ENCODE assay signal across 2 cellular contexts in the genomic region with DNA sequence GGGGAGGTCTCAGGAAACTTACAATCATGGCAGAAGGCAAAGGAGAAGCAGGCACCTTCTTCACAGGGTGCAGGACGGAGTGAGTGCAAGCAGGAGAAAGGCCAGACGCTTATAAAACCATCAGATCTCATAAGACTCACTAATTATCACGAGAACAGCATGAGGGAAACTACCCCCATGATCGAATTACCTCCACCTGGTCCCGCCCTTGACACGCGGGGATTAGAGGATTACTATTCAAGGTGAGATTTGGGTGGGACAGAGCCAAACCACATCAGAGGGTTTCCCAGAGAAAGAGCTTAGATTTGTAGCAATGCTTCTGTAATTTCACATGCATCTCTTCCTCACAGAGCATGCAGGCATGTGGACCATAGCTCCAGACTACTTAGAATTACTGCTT.
TF ChIP-seq lines count a peak whose summit lies in the region.

No MANE protein-coding gene starts in this region.

TF ChIP-seq in GM23338, 12 proteins besides CTCF, POLR2A, EP300 and RAD21 (continued from another document):
- TF ChIP-seq, protein P1, sequence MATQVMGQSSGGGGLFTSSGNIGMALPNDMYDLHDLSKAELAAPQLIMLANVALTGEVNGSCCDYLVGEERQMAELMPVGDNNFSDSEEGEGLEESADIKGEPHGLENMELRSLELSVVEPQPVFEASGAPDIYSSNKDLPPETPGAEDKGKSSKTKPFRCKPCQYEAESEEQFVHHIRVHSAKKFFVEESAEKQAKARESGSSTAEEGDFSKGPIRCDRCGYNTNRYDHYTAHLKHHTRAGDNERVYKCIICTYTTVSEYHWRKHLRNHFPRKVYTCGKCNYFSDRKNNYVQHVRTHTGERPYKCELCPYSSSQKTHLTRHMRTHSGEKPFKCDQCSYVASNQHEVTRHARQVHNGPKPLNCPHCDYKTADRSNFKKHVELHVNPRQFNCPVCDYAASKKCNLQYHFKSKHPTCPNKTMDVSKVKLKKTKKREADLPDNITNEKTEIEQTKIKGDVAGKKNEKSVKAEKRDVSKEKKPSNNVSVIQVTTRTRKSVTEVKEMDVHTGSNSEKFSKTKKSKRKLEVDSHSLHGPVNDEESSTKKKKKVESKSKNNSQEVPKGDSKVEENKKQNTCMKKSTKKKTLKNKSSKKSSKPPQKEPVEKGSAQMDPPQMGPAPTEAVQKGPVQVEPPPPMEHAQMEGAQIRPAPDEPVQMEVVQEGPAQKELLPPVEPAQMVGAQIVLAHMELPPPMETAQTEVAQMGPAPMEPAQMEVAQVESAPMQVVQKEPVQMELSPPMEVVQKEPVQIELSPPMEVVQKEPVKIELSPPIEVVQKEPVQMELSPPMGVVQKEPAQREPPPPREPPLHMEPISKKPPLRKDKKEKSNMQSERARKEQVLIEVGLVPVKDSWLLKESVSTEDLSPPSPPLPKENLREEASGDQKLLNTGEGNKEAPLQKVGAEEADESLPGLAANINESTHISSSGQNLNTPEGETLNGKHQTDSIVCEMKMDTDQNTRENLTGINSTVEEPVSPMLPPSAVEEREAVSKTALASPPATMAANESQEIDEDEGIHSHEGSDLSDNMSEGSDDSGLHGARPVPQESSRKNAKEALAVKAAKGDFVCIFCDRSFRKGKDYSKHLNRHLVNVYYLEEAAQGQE (IDR thresholded peaks at IDR 0.05; ENCODE audit: unreplicated experiment): no peak
- TF ChIP-seq, protein P2, sequence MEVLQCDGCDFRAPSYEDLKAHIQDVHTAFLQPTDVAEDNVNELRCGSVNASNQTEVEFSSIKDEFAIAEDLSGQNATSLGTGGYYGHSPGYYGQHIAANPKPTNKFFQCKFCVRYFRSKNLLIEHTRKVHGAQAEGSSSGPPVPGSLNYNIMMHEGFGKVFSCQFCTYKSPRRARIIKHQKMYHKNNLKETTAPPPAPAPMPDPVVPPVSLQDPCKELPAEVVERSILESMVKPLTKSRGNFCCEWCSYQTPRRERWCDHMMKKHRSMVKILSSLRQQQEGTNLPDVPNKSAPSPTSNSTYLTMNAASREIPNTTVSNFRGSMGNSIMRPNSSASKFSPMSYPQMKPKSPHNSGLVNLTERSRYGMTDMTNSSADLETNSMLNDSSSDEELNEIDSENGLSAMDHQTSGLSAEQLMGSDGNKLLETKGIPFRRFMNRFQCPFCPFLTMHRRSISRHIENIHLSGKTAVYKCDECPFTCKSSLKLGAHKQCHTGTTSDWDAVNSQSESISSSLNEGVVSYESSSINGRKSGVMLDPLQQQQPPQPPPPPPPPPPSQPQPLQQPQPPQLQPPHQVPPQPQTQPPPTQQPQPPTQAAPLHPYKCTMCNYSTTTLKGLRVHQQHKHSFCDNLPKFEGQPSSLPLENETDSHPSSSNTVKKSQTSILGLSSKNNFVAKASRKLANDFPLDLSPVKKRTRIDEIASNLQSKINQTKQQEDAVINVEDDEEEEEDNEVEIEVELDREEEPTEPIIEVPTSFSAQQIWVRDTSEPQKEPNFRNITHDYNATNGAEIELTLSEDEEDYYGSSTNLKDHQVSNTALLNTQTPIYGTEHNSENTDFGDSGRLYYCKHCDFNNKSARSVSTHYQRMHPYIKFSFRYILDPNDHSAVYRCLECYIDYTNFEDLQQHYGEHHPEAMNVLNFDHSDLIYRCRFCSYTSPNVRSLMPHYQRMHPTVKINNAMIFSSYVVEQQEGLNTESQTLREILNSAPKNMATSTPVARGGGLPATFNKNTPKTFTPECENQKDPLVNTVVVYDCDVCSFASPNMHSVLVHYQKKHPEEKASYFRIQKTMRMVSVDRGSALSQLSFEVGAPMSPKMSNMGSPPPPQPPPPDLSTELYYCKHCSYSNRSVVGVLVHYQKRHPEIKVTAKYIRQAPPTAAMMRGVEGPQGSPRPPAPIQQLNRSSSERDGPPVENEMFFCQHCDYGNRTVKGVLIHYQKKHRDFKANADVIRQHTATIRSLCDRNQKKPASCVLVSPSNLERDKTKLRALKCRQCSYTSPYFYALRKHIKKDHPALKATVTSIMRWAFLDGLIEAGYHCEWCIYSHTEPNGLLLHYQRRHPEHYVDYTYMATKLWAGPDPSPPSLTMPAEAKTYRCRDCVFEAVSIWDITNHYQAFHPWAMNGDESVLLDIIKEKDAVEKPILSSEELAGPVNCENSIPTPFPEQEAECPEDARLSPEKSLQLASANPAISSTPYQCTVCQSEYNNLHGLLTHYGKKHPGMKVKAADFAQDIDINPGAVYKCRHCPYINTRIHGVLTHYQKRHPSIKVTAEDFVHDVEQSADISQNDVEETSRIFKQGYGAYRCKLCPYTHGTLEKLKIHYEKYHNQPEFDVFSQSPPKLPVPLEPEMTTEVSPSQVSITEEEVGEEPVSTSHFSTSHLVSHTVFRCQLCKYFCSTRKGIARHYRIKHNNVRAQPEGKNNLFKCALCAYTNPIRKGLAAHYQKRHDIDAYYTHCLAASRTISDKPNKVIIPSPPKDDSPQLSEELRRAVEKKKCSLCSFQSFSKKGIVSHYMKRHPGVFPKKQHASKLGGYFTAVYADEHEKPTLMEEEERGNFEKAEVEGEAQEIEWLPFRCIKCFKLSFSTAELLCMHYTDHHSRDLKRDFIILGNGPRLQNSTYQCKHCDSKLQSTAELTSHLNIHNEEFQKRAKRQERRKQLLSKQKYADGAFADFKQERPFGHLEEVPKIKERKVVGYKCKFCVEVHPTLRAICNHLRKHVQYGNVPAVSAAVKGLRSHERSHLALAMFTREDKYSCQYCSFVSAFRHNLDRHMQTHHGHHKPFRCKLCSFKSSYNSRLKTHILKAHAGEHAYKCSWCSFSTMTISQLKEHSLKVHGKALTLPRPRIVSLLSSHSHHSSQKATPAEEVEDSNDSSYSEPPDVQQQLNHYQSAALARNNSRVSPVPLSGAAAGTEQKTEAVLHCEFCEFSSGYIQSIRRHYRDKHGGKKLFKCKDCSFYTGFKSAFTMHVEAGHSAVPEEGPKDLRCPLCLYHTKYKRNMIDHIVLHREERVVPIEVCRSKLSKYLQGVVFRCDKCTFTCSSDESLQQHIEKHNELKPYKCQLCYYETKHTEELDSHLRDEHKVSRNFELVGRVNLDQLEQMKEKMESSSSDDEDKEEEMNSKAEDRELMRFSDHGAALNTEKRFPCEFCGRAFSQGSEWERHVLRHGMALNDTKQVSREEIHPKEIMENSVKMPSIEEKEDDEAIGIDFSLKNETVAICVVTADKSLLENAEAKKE (CRISPR knock-in tag; IDR thresholded peaks at IDR 0.05): no peak

TF ChIP-seq in WTC11, 78 proteins besides CTCF, POLR2A, EP300 and RAD21 (continued from another document):
- TF ChIP-seq, protein P3, sequence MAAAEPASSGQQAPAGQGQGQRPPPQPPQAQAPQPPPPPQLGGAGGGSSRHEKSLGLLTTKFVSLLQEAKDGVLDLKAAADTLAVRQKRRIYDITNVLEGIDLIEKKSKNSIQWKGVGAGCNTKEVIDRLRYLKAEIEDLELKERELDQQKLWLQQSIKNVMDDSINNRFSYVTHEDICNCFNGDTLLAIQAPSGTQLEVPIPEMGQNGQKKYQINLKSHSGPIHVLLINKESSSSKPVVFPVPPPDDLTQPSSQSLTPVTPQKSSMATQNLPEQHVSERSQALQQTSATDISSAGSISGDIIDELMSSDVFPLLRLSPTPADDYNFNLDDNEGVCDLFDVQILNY (CRISPR knock-in tag; IDR thresholded peaks at IDR 0.05): no peak
- TF ChIP-seq, protein P4, sequence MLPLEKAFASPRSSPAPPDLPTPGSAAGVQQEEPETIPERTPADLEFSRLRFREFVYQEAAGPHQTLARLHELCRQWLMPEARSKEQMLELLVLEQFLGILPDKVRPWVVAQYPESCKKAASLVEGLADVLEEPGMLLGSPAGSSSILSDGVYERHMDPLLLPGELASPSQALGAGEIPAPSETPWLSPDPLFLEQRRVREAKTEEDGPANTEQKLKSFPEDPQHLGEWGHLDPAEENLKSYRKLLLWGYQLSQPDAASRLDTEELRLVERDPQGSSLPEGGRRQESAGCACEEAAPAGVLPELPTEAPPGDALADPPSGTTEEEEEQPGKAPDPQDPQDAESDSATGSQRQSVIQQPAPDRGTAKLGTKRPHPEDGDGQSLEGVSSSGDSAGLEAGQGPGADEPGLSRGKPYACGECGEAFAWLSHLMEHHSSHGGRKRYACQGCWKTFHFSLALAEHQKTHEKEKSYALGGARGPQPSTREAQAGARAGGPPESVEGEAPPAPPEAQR (CRISPR knock-in tag; IDR thresholded peaks at IDR 0.05): no peak
- TF ChIP-seq GTF2I (CRISPR knock-in tag; conservative IDR thresholded peaks at IDR 0.05) (no peak), RELA (CRISPR knock-in tag; IDR thresholded peaks at IDR 0.05; ENCODE audit: borderline replicate concordance) (no peak), MYBL2 (CRISPR knock-in tag; IDR thresholded peaks at IDR 0.05) (no peak), ZNF317 (CRISPR knock-in tag; IDR thresholded peaks at IDR 0.05; ENCODE audit: borderline replicate concordance, low read depth) (no peak), GABPB1 (CRISPR knock-in tag; IDR thresholded peaks at IDR 0.05) (no peak)
- TF ChIP-seq, protein P5, sequence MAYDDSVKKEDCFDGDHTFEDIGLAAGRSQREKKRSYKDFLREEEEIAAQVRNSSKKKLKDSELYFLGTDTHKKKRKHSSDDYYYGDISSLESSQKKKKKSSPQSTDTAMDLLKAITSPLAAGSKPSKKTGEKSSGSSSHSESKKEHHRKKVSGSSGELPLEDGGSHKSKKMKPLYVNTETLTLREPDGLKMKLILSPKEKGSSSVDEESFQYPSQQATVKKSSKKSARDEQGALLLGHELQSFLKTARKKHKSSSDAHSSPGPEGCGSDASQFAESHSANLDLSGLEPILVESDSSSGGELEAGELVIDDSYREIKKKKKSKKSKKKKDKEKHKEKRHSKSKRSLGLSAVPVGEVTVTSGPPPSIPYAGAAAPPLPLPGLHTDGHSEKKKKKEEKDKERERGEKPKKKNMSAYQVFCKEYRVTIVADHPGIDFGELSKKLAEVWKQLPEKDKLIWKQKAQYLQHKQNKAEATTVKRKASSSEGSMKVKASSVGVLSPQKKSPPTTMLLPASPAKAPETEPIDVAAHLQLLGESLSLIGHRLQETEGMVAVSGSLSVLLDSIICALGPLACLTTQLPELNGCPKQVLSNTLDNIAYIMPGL (CRISPR knock-in tag; IDR thresholded peaks at IDR 0.05): no peak
TF ChIP-seq in WTC11: peak in this region for 0.
